ENCODE assay signal across 9 cellular contexts in genomic region chr17:72588961-72589360, GRCh38.
DNase-seq lines count a peak whose midpoint lies in the region; ATAC-seq, FAIRE-seq and TF ChIP-seq lines count a peak whose summit lies in the region.
"Had no signal": no experiment of that assay in that cellular context is flagged by ENCODE, and none has a peak within 500 bp of the region (broad histone marks: within the 10 kb centered on the region; RNA-seq: fewer than 3 reads in every experiment).

No MANE protein-coding gene starts in this region.

- H3K9me3 ChIP-seq in MM.1S (replicated peaks; ENCODE audit: insufficient read depth, low read length), result no peaks in the 10 kb centered on the region
- H3K9me3 ChIP-seq in SJCRH30 (replicated peaks), result no peaks in the 10 kb centered on the region
- no peaks in the 10 kb centered on the region for H3K9me3 ChIP-seq in spleen

- H3K9me3 Mint-ChIP-seq in WTC11, result no peaks in the 10 kb centered on the region
- H3K9me3 Mint-ChIP-seq: activated naive CD4-positive, alpha-beta T cell treated with anti-CD3 and anti-CD28 coated beads, Interleukin-2, amount 50 U/mL, for 72 hours had no signal

- no peaks in the 10 kb centered on the region; the same call in 1 of the 2 replicates for H3K36me3 ChIP-seq in MM.1S (replicated peaks; ENCODE audit: insufficient read depth, low read length)
- no peaks in the 10 kb centered on the region for H3K36me3 ChIP-seq in kidney epithelial cell (ENCODE audit: control insufficient read depth, insufficient read depth, low read length)
- no peaks in the 10 kb centered on the region for H3K36me3 ChIP-seq in SJCRH30
- H3K36me3 ChIP-seq in spleen, result no peaks in the 10 kb centered on the region

- FAIRE-seq in GM19239 (lab: Jason Lieb, UNC), result no peak

- no peaks in the 10 kb centered on the region for H3K36me3 Mint-ChIP-seq in WTC11

- H3K4me3 ChIP-seq in MM.1S (ENCODE audit: low read length), result peak overlapping the region; percentile 95
- H3K4me3 ChIP-seq in kidney epithelial cell (ENCODE audit: low read depth, low read length), result peak overlapping the region; percentile 75
- no peak overlapping the region for H3K4me3 ChIP-seq in SJCRH30
- H3K4me3 ChIP-seq in spleen, result no peak overlapping the region

- POLR2A ChIA-PET in WTC11 (lab: Charles Lee), result no interaction called here

- TF ChIP-seq POLR2A in spleen (IDR thresholded peaks at IDR 0.05), result no peak

- no peaks in the 10 kb centered on the region for H3K9me2 ChIP-seq in MM.1S (replicated peaks; ENCODE audit: insufficient read depth, low read length)

- peaks cover 42% of the 10 kb centered on the region for H3F3A ChIP-seq in MM.1S (ENCODE audit: insufficient read depth, low read length)

- H3K27me3 ChIP-seq in MM.1S (replicated peaks; ENCODE audit: insufficient read depth, low read length) (no peaks in the 10 kb centered on the region), kidney epithelial cell (ENCODE audit: control insufficient read depth, insufficient read depth, low read length) (no peaks in the 10 kb centered on the region), SJCRH30 (peaks cover 4% of the 10 kb centered on the region; the same call in 1 of the 2 replicates), spleen (replicated peaks in 1 of 7) (peaks cover 0 to 74% (median 29%) of the 10 kb centered on the region in 7 donors)

- intact Hi-C loops in spleen (cut with DNase I; ENCODE audit: low total_unique reads), result no loop called here

- no peak for TF ChIP-seq CTCF in MM.1S (IDR thresholded peaks at IDR 0.05; ENCODE audit: low read length)
- TF ChIP-seq CTCF in WTC11 (IDR thresholded peaks at IDR 0.05), result no peak
- TF ChIP-seq CTCF in kidney epithelial cell (IDR thresholded peaks at IDR 0.05; ENCODE audit: insufficient read depth, low read length, poor library complexity, severe bottlenecking), result no peak
- TF ChIP-seq CTCF in spleen (IDR thresholded peaks at IDR 0.05 in 8 of 11, conservative IDR thresholded peaks at IDR 0.05 in 3 of 11), result no peak

- CTCF ChIA-PET in WTC11 (lab: Charles Lee), result interaction anchor here (0.9 to 1.7 kb wide), 3 partner anchors 14 to 32 kb away, joined by 3 to 7 read pairs (median 4); no protein-coding TSS in a partner anchor

- no peak overlapping the region for H2AFZ ChIP-seq in MM.1S (ENCODE audit: low read length)

- H3K4me2 ChIP-seq in MM.1S (ENCODE audit: low read depth, low read length), result peak overlapping the region; percentile 66

- ATAC-seq in WTC11, result no peak

- DNase-seq in ACHN, result peak; percentile 87
- DNase-seq in MM.1S, result peak; percentile 75
- DNase-seq in WTC11 (ENCODE audit: low spot score), result no peak
- peak; percentile 83 for DNase-seq in kidney epithelial cell (ENCODE audit: low read depth)
- DNase-seq in hepatic stellate cell (ENCODE audit: low spot score), result no peak
- DNase-seq in SJCRH30, result no peak
- DNase-seq in spleen, result no peak
- no peak for DNase-seq in GM19239 (ENCODE audit: insufficient read length, low spot score)

- peak overlapping the region; percentile 93 for H3K27ac ChIP-seq in MM.1S (ENCODE audit: low read length)
- H3K27ac ChIP-seq in SJCRH30, result no peak overlapping the region
- H3K27ac ChIP-seq in spleen, result no peak overlapping the region

- no peak overlapping the region for H3K4me3 Mint-ChIP-seq in WTC11

- H3K4me1 ChIP-seq in MM.1S (ENCODE audit: low read length) (peaks cover 21% of the 10 kb centered on the region), SJCRH30 (no peaks in the 10 kb centered on the region), spleen (peaks cover 8 to 25% (median 17%) of the 10 kb centered on the region in 6 donors)

- in situ Hi-C loops in ACHN (cut with HindIII; ENCODE audit: low pct_ligation_motif_present, low pct_unique_long_range_greater_than_20kb, low sequenced_read_pairs), result no loop called here

- no peak overlapping the region for H3K27ac Mint-ChIP-seq in WTC11

- H3K4me1 Mint-ChIP-seq in WTC11, result peaks cover 37% of the 10 kb centered on the region

- peak overlapping the region; percentile 83 for H3K9ac ChIP-seq in MM.1S (ENCODE audit: low read length)

- peaks cover 81% of the 10 kb centered on the region for H3K79me2 ChIP-seq in MM.1S (ENCODE audit: low read length)

- H4K20me1 ChIP-seq in MM.1S (ENCODE audit: insufficient read depth, low read length), result no peaks in the 10 kb centered on the region

- 69 to 84% (median 77%) methylated on average over 11 of the region's 11 CpGs for WGBS in spleen, 5 donors

- H3K27me3 Mint-ChIP-seq in WTC11 (ENCODE audit: low read depth), result peaks cover 47% of the 10 kb centered on the region

TF ChIP-seq in WTC11, 78 proteins besides CTCF, POLR2A, EP300 and RAD21:
- TF ChIP-seq ETV6 (CRISPR knock-in tag; IDR thresholded peaks at IDR 0.05) (no peak), SP1 (CRISPR knock-in tag; conservative IDR thresholded peaks at IDR 0.05) (no peak), FOXK1 (CRISPR knock-in tag; IDR thresholded peaks at IDR 0.05) (no peak), NR3C1 (CRISPR knock-in tag; conservative IDR thresholded peaks at IDR 0.05; ENCODE audit: low read depth) (no peak), CDX4 (CRISPR knock-in tag; IDR thresholded peaks at IDR 0.05; ENCODE audit: borderline replicate concordance) (no peak), GABPB1 (CRISPR knock-in tag; IDR thresholded peaks at IDR 0.05) (0 out of 2 replicates have a peak, but pooled peaks have one; percentile 34)

Comparison
In these comparisons a context has a peak if more than half of its experiments do, and no peak if none do; other contexts are left out.
1. DNase-seq: peak in ACHN (single experiment), MM.1S (single experiment) and kidney epithelial cell (single experiment); none in WTC11 (single experiment), hepatic stellate cell (single experiment), SJCRH30 (0 of 2), spleen (single experiment) and GM19239 (single experiment).
2. H3K4me3 ChIP-seq: peak in MM.1S (single experiment) and kidney epithelial cell (single experiment); none in SJCRH30 (single experiment) and spleen (0 of 8).